Comparison of ENCODE assay signal across 18 cellular contexts in the genomic region with DNA sequence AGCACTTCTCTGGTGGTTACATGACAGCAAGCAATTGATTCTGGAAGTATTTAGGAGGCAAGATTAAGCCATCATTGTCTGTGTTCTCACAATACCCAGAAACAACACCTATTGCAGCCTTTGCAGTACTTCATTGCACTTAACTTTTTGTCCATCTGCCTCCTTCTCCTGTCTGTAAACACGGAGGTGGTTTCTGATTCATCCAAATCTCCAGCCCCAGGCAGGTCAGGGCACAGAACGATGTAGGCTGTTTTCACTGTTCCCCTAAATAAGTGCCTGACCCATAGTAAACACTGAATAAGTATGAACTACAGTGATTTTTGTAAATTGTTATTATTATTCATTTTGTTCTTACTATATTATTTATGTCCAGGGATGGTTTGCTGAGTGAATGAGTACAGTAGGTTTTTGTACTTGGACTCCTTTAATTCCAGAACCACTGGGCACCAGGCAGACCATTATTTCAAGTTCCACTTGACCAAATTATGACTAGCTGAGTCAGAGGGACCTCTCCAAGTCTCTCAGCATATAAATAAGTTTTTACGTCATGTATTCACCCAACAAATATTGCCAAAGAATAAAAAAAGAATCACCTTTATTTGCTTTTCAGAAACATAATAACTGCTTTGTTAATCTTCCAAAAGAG.
"Had no signal": no experiment of that assay in that cellular context is flagged by ENCODE, and none has a peak within 500 bp of the region (broad histone marks: within the 10 kb centered on the region; RNA-seq: fewer than 3 reads in every experiment).

No MANE protein-coding gene starts in this region.

- ATAC-seq: activated naive CD4-positive, alpha-beta T cell treated with anti-CD3 and anti-CD28 coated beads, Interleukin-2, amount 50 U/mL, for 72 hours; stimulated activated memory B cell treated with anti-CD40 and anti-IgM and Interleukin-4, amounts not matched to agents 10 μg/mL and 1 μg/mL and 100 μg/mL, for 72 hours had no signal

- H3K27ac ChIP-seq: adrenal gland, gastrocnemius medialis, heart left ventricle, sigmoid colon, spleen had no signal

- H3K36me3 ChIP-seq: adrenal gland, gastrocnemius medialis, heart left ventricle, sigmoid colon, spleen had no signal

- H3K4me1 ChIP-seq: gastrocnemius medialis, sigmoid colon, spleen had no signal

- H3K4me3 Mint-ChIP-seq: activated CD4-positive, alpha-beta memory T cell treated with anti-CD3 and anti-CD28 coated beads for 36 hours; activated T-helper 1 cell treated with anti-CD3 and anti-CD28 coated beads, Interleukin-12 subunit alpha, Interleukin-12 subunit beta, Interleukin-2, Interleukin-4 antibody, amounts not matched to agents 30 ng/mL and 10 ng/mL and 1 ng/mL, durations not matched to agents 14 hours and 24 hours and 36 hours; mesothelial cell of epicardium; nephron; stimulated activated memory B cell treated with anti-CD40 and anti-IgM and Interleukin-4, amounts not matched to agents 10 μg/mL and 1 μg/mL and 100 μg/mL, for 72 hours had no signal

- DNase-seq: activated CD4-positive, alpha-beta memory T cell treated with anti-CD3 and anti-CD28 coated beads for 36 hours; activated gamma-delta T cell treated with Interleukin-2 at 50 U/mL for 16 hours; activated T-cell treated with anti-CD3 and anti-CD28 coated beads for 4 hours; adrenal gland; erythroblast; gastrocnemius medialis; heart left ventricle; kidney glomerular epithelial cell; nucleus accumbens; sigmoid colon; spleen; stimulated activated CD4-positive, alpha-beta T cell treated with anti-CD3 and anti-CD28 coated beads, Interleukin-4, amount 100 ng/mL, for 4 hours; testis had no signal

- H3K27ac Mint-ChIP-seq: activated CD4-positive, alpha-beta memory T cell treated with anti-CD3 and anti-CD28 coated beads for 36 hours; activated naive CD4-positive, alpha-beta T cell treated with anti-CD3 and anti-CD28 coated beads, Interleukin-2, amount 50 U/mL, for 72 hours; activated T-helper 1 cell treated with anti-CD3 and anti-CD28 coated beads, Interleukin-12 subunit alpha, Interleukin-12 subunit beta, Interleukin-2, Interleukin-4 antibody, amounts not matched to agents 30 ng/mL and 10 ng/mL and 1 ng/mL, durations not matched to agents 14 hours and 24 hours and 36 hours; mesothelial cell of epicardium; stimulated activated memory B cell treated with anti-CD40 and anti-IgM and Interleukin-4, amounts not matched to agents 10 μg/mL and 1 μg/mL and 100 μg/mL, for 72 hours had no signal

- H3K4me1 Mint-ChIP-seq: stimulated activated memory B cell treated with anti-CD40 and anti-IgM and Interleukin-4, amounts not matched to agents 10 μg/mL and 1 μg/mL and 100 μg/mL, for 72 hours had no signal

- H3K9me3 ChIP-seq: gastrocnemius medialis, heart left ventricle, sigmoid colon, spleen, testis had no signal

- H3K4me3 ChIP-seq: adrenal gland, gastrocnemius medialis, heart left ventricle, sigmoid colon, spleen, testis had no signal

- H3K27me3 Mint-ChIP-seq: stimulated activated memory B cell treated with anti-CD40 and anti-IgM and Interleukin-4, amounts not matched to agents 10 μg/mL and 1 μg/mL and 100 μg/mL, for 72 hours had no signal

- H3K27me3 ChIP-seq: adrenal gland, gastrocnemius medialis, sigmoid colon, testis had no signal

- H3K9me3 Mint-ChIP-seq: activated CD4-positive, alpha-beta memory T cell treated with anti-CD3 and anti-CD28 coated beads for 36 hours; activated naive CD4-positive, alpha-beta T cell treated with anti-CD3 and anti-CD28 coated beads, Interleukin-2, amount 50 U/mL, for 72 hours; activated T-helper 1 cell treated with anti-CD3 and anti-CD28 coated beads, Interleukin-12 subunit alpha, Interleukin-12 subunit beta, Interleukin-2, Interleukin-4 antibody, amounts not matched to agents 30 ng/mL and 10 ng/mL and 1 ng/mL, durations not matched to agents 14 hours and 24 hours and 36 hours; stimulated activated memory B cell treated with anti-CD40 and anti-IgM and Interleukin-4, amounts not matched to agents 10 μg/mL and 1 μg/mL and 100 μg/mL, for 72 hours had no signal

- H3K36me3 Mint-ChIP-seq: activated CD4-positive, alpha-beta memory T cell treated with anti-CD3 and anti-CD28 coated beads for 36 hours; activated naive CD4-positive, alpha-beta T cell treated with anti-CD3 and anti-CD28 coated beads, Interleukin-2, amount 50 U/mL, for 72 hours; stimulated activated memory B cell treated with anti-CD40 and anti-IgM and Interleukin-4, amounts not matched to agents 10 μg/mL and 1 μg/mL and 100 μg/mL, for 72 hours had no signal
